ENCODE assay signal across 12 cellular contexts in the genomic region with DNA sequence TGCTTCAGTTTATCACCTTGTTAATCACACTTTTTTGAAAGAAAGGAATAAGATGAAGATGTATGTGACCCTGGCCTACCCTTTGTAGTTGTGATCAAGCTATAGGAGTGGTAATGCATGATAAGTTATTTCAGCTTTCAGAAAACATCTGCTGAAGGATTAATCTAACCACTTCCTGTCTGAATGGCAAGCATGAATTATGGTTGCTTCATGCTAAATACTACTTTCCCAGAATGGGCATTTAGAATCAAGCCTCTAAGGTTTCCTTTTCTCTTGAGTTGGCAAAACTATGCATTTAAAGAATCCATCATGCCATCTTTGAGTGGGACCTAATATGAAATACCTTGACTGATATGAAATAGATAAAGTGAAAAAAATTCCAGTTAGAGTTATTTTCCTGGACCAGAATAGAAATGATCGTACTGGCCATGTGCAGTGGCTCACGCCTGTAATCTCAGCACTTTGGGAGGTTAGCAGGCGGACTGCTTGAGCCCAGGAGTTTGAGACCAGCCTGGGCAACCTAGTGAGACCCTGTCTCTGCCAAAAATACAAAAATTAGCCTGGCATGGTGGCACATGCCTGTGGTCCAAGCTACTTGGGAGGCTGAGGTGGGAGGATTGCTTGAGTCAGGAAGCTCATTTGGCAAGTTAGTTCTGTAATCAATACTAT. TPM values are rescaled to one million over a fixed set of nuclear protein-coding genes. Genes with fewer than 3 reads are reported as not detected.
DNase-seq lines count a peak whose midpoint lies in the region; ATAC-seq and TF ChIP-seq lines count a peak whose summit lies in the region.
"Had no signal": no experiment of that assay in that cellular context is flagged by ENCODE, and none has a peak within 500 bp of the region (broad histone marks: within the 10 kb centered on the region; RNA-seq: fewer than 3 reads in every experiment).

No MANE protein-coding gene starts in this region.

- H3K9me3 ChIP-seq in A673 (ENCODE audit: low read depth, low read length, poor library complexity, severe bottlenecking) (no peaks in the 10 kb centered on the region), Loucy (ENCODE audit: insufficient read depth, low read depth, low read length) (no peaks in the 10 kb centered on the region), mucosa of descending colon (no peaks in the 10 kb centered on the region), right atrium auricular region (no peaks in the 10 kb centered on the region)
- H3K9me3 ChIP-seq: left ventricle myocardium inferior, MG63, uterus had no signal

- POLR2A ChIA-PET in A673 (lab: Charles Lee; ENCODE audit: low non-redundant PET), result no interaction called here

- no peaks in the 10 kb centered on the region for H3K79me2 ChIP-seq in Loucy (ENCODE audit: insufficient read depth, low read length)

- no TSS peak for BruUV-seq in A673 (replicated peaks; lab: Mats Ljungman, UMichigan)

- H3K27me3 ChIP-seq in A673 (replicated peaks; ENCODE audit: insufficient read depth, low read depth, low read length, poor library complexity) (no peaks in the 10 kb centered on the region), Loucy (ENCODE audit: insufficient read depth, low read length, poor library complexity, severe bottlenecking) (no peaks in the 10 kb centered on the region), right atrium auricular region (no peaks in the 10 kb centered on the region)
- H3K27me3 ChIP-seq: MG63, uterus had no signal

- H3F3A ChIP-seq in Loucy (ENCODE audit: low read depth), result peaks cover 28% of the 10 kb centered on the region

- no peaks in the 10 kb centered on the region for H3K4me1 Mint-ChIP-seq in activated T-helper 17 cell treated with anti-CD3 and anti-CD28 coated beads, Interleukin-2, amount 50 U/mL, for 72 hours

- no peak overlapping the region for H3K27ac Mint-ChIP-seq in activated T-helper 17 cell treated with anti-CD3 and anti-CD28 coated beads, Interleukin-2, amount 50 U/mL, for 72 hours

- no peaks in the 10 kb centered on the region for H3K36me3 ChIP-seq in A673 (ENCODE audit: insufficient read depth, low read length, poor library complexity, severe bottlenecking)
- H3K36me3 ChIP-seq in Loucy (ENCODE audit: insufficient read depth, low read length), result no peaks in the 10 kb centered on the region
- H3K36me3 ChIP-seq in mucosa of descending colon (ENCODE audit: low read depth), result no peaks in the 10 kb centered on the region
- H3K36me3 ChIP-seq in right atrium auricular region, result no peaks in the 10 kb centered on the region
- H3K36me3 ChIP-seq: left ventricle myocardium inferior, MG63, uterus had no signal

- H4K20me1 ChIP-seq in Loucy (ENCODE audit: insufficient read depth, low read length, poor library complexity, severe bottlenecking), result no peaks in the 10 kb centered on the region

- H3K9me2 ChIP-seq in Loucy (replicated peaks; ENCODE audit: low read depth, low read length), result no peaks in the 10 kb centered on the region

- no peak overlapping the region for H3K4me3 Mint-ChIP-seq in activated T-helper 17 cell treated with anti-CD3 and anti-CD28 coated beads, Interleukin-2, amount 50 U/mL, for 72 hours

- ATAC-seq in GM18907 (IDR thresholded peaks at IDR 0.05; ENCODE audit: unreplicated experiment), result peak; percentile 35
- peak; percentile 37 for ATAC-seq in activated T-helper 17 cell treated with anti-CD3 and anti-CD28 coated beads, Interleukin-2, amount 50 U/mL, for 72 hours (replicated peaks)
- no peak for ATAC-seq in mucosa of descending colon

- peak; percentile 66 for DNase-seq in A673 (ENCODE audit: low spot score)
- no peak for DNase-seq in SIG-M5 (lab: John Stamatoyannopoulos, UW)
- DNase-seq in NCI-H526 (lab: John Stamatoyannopoulos, UW), result no peak
- no peak for DNase-seq in mucosa of descending colon
- no peak for DNase-seq in right atrium auricular region (ENCODE audit: low spot score)
- DNase-seq: left ventricle myocardium inferior, MG63, uterus had no signal

- peak overlapping the region; percentile 77 for H3K4me2 ChIP-seq in Loucy (ENCODE audit: low read depth, low read length, poor library complexity, severe bottlenecking)

- no peak overlapping the region for H2AFZ ChIP-seq in Loucy (ENCODE audit: low read length)

- CTCF ChIA-PET in A673 (lab: Charles Lee), result interaction anchor here (0.6 kb wide), 1 partner anchor 43 kb away, joined by 5 read pairs; no protein-coding TSS in a partner anchor

- TF ChIP-seq CTCF in A673 (conservative IDR thresholded peaks at IDR 0.05; ENCODE audit: low read depth, low read length) (no peak), Loucy (conservative IDR thresholded peaks at IDR 0.05; ENCODE audit: low read length) (no peak), mucosa of descending colon (IDR thresholded peaks at IDR 0.05) (no peak), right atrium auricular region (IDR thresholded peaks at IDR 0.05) (no peak)

- H3K4me3 ChIP-seq in A673 (ENCODE audit: low read depth, low read length, poor library complexity, severe bottlenecking), result no peak overlapping the region
- H3K4me3 ChIP-seq in Loucy (ENCODE audit: low read length, poor library complexity, severe bottlenecking), result peak overlapping the region; percentile 56
- no peak overlapping the region for H3K4me3 ChIP-seq in mucosa of descending colon
- H3K4me3 ChIP-seq in right atrium auricular region, result no peak overlapping the region
- H3K4me3 ChIP-seq: left ventricle myocardium inferior, MG63, uterus had no signal

- no peaks in the 10 kb centered on the region for H3K27me3 Mint-ChIP-seq in activated T-helper 17 cell treated with anti-CD3 and anti-CD28 coated beads, Interleukin-2, amount 50 U/mL, for 72 hours
- H3K27me3 Mint-ChIP-seq: CD4-positive, alpha-beta memory T cell had no signal

- peak overlapping the region; percentile 75 for H3K9ac ChIP-seq in Loucy (ENCODE audit: low read depth, low read length, poor library complexity, severe bottlenecking)

- no peaks in the 10 kb centered on the region for H3K9me3 Mint-ChIP-seq in activated T-helper 17 cell treated with anti-CD3 and anti-CD28 coated beads, Interleukin-2, amount 50 U/mL, for 72 hours
- H3K9me3 Mint-ChIP-seq: CD4-positive, alpha-beta memory T cell had no signal

- intact Hi-C loops in A673 (cut with micrococcal nuclease; ENCODE audit: unreplicated experiment), result loop anchor here (5.0 kb wide), 1 partner anchor 252 kb away; no protein-coding TSS in a partner anchor
- intact Hi-C loops in mucosa of descending colon (cut with DNase I, micrococcal nuclease), result loop anchor here (5.0 to 10.0 kb wide), 2 partner anchors 252 to 254 kb away; no protein-coding TSS in a partner anchor

- H3K4me1 ChIP-seq in A673 (ENCODE audit: insufficient read depth, low read length, poor library complexity, severe bottlenecking), result peaks cover 14% of the 10 kb centered on the region
- peaks cover 86% of the 10 kb centered on the region for H3K4me1 ChIP-seq in Loucy (ENCODE audit: insufficient read depth, low read length, poor library complexity, severe bottlenecking)
- H3K4me1 ChIP-seq in mucosa of descending colon (ENCODE audit: low read depth), result peaks cover 7% of the 10 kb centered on the region
- peaks cover 0 to 31% of the 10 kb centered on the region in 2 donors for H3K4me1 ChIP-seq in right atrium auricular region
- H3K4me1 ChIP-seq: uterus had no signal

- no peaks in the 10 kb centered on the region for H3K36me3 Mint-ChIP-seq in activated T-helper 17 cell treated with anti-CD3 and anti-CD28 coated beads, Interleukin-2, amount 50 U/mL, for 72 hours (ENCODE audit: low read depth)
- H3K36me3 Mint-ChIP-seq: CD4-positive, alpha-beta memory T cell had no signal

- H3K27ac ChIP-seq in A673 (ENCODE audit: low read depth, low read length, poor library complexity, severe bottlenecking) (peak overlapping the region; percentile 22), right atrium auricular region (no peak overlapping the region)
- H3K27ac ChIP-seq: left ventricle myocardium inferior, uterus had no signal

RNA-seq across cellular contexts. Expression of gene ANXA3, which starts 59.1 kb away (rescaled TPM):
- total RNA-seq in A673 (2021) (0.86 TPM in 1 of 2 replicates, not detected in the other), mucosa of descending colon (10 to 100 TPM; 24.4 to 46.4 (median 35.5) TPM), right atrium auricular region (10 to 100 TPM; 39.4 to 54.0 TPM)
- total RNA-seq in activated T-helper 17 cell treated with anti-CD3 and anti-CD28 coated beads, Interleukin-2, amount 50 U/mL, for 72 hours, result not detected
- total RNA-seq: CD4-positive, alpha-beta memory T cell had no signal

Comparison
In these comparisons a context has a peak if more than half of its experiments do, and no peak if none do; other contexts are left out.
1. RNA of gene ANXA3, which starts 59.1 kb away (total RNA-seq): 39.4 to 54.0 TPM in right atrium auricular region and 24.4 to 46.4 TPM in mucosa of descending colon; 0.86 TPM in A673 and not detected in activated T-helper 17 cell treated with anti-CD3 and anti-CD28 coated beads, Interleukin-2, amount 50 U/mL, for 72 hours; every median in the first group is over 10 times any median in the second.